Comparison of ENCODE assay signal across 16 cellular contexts in the genomic region with DNA sequence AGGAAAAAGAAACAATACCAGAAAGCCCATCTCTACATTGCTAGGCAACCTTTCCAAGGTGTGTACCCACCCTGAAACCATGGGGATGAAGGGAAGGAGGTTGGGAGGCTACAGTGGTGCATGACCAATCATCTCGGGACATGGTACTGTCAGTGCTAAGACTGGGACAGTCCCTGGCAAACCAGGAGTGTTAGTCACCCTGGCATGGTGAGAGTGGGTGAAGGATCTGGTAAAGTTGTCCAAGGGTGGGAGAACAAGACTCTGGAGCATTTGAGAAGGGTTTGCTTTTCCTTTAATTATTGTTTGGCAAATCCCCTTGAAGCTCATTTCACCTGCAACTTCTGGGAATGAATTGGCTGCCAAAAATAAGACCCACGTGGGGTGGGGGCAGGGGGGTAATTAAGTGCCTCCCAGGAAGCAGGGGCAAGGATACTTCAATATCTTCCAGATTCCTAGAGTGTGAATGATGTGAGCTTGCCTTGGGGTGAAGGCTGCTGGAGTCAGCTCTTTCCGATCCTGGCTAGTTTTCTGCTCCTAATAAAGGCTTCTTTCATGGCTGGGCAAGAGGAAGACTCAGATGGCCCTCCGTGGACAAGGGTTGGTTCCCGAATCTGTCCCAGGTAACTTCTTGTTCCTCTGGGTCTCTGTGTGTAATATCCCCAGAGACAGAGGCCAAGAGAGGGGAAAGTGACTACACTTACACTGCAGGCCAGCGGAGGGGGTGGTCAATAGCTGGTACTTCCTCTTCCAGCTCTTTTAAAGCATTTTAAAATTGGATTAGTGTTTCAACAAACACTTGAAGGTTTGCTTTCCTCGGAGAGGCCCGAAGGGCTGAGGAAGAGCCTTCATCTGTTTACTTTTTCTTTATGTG.
DNase-seq lines count a peak whose midpoint lies in the region; TF ChIP-seq lines count a peak whose summit lies in the region.
"Had no signal": no experiment of that assay in that cellular context is flagged by ENCODE, and none has a peak within 500 bp of the region (broad histone marks: within the 10 kb centered on the region; RNA-seq: fewer than 3 reads in every experiment).

No MANE protein-coding gene starts in this region.

- H3K4me3 Mint-ChIP-seq in brain (no peak overlapping the region), neural crest cell (peak overlapping the region; percentile 31)
- H3K4me3 Mint-ChIP-seq: CD4-positive, alpha-beta memory T cell had no signal

- peak; percentile 30 for DNase-seq in GM23248
- peak; percentile 67 for DNase-seq in NCI-H2029 (lab: John Stamatoyannopoulos, UW)
- DNase-seq in neural crest cell (ENCODE audit: low read depth, low spot score): no peak
- no peak for DNase-seq in stimulated activated naive CD4-positive, alpha-beta T cell (lab: John Stamatoyannopoulos, UW)
- no peak for DNase-seq in stimulated activated CD4-positive, alpha-beta T cell treated with anti-CD3 and anti-CD28 coated beads, Interleukin-4, amount 100 ng/mL, for 4 hours
- DNase-seq in amygdala (lab: John Stamatoyannopoulos, UW): no peak
- DNase-seq in HuH-7 (ENCODE audit: low spot score): no peak
- DNase-seq: activated CD4-positive, alpha-beta T cell treated with anti-CD3 and anti-CD28 coated beads, Interleukin-2, amount 50 U/mL, for 4 hours; activated gamma-delta T cell treated with Interleukin-2 at 50 U/mL for 16 hours; CD4-positive, alpha-beta memory T cell; cerebellar nuclear complex; MM.1S; NCI-H526 treated with DMSO at 0.1 percent for 48 hours; right lobe of liver had no signal

- H3K9me3 ChIP-seq in GM23248 (ENCODE audit: low read depth): no peaks in the 10 kb centered on the region
- H3K9me3 ChIP-seq: right lobe of liver, thoracic aorta had no signal

- no peaks in the 10 kb centered on the region for H3K36me3 ChIP-seq in GM23248 (ENCODE audit: low read depth)
- H3K36me3 ChIP-seq: right lobe of liver, thoracic aorta had no signal

- H2AFZ ChIP-seq in GM23248: no peak overlapping the region

- H3K27ac ChIP-seq in GM23248: no peak overlapping the region
- H3K27ac ChIP-seq: right lobe of liver, thoracic aorta had no signal

- peaks cover 55% of the 10 kb centered on the region for H3K4me1 Mint-ChIP-seq in brain
- peaks cover 64% of the 10 kb centered on the region for H3K4me1 Mint-ChIP-seq in neural crest cell

- H3K36me3 Mint-ChIP-seq in brain (no peaks in the 10 kb centered on the region), neural crest cell (ENCODE audit: low read depth) (no peaks in the 10 kb centered on the region)
- H3K36me3 Mint-ChIP-seq: CD4-positive, alpha-beta memory T cell had no signal

- 76 to 79% methylated on average over 8 of the region's 8 CpGs for WGBS in GM23248 (ENCODE audit: low coverage in 1 of 2, low lambda C conversion rate in 2 of 2, missing lambda C conversion rate in 2 of 2), 2 experiments

- no peaks in the 10 kb centered on the region for H3K9me2 ChIP-seq in GM23248 (ENCODE audit: insufficient read depth)

- H3K4me3 ChIP-seq in GM23248: no peak overlapping the region
- H3K4me3 ChIP-seq: right lobe of liver, thoracic aorta had no signal

- H3K4me1 ChIP-seq in GM23248 (ENCODE audit: insufficient read depth): peaks cover 13% of the 10 kb centered on the region
- H3K4me1 ChIP-seq: right lobe of liver had no signal

- H3K27me3 ChIP-seq in GM23248 (replicated peaks; ENCODE audit: insufficient read depth): no peaks in the 10 kb centered on the region
- H3K27me3 ChIP-seq: right lobe of liver had no signal

- peaks cover 4% of the 10 kb centered on the region; the same call in 1 of the 2 replicates for H3F3A ChIP-seq in GM23248 (ENCODE audit: insufficient read depth)

- in situ Hi-C loops in GM23248 (cut with MboI): no loop called here

- no peak overlapping the region for H3K4me2 ChIP-seq in GM23248 (ENCODE audit: unreplicated experiment)

- H4K20me1 ChIP-seq in GM23248 (ENCODE audit: insufficient read depth): no peaks in the 10 kb centered on the region

- H3K9me3 Mint-ChIP-seq in brain (no peaks in the 10 kb centered on the region), neural crest cell (no peaks in the 10 kb centered on the region)
- H3K9me3 Mint-ChIP-seq: CD4-positive, alpha-beta memory T cell had no signal

- H3K27ac Mint-ChIP-seq in brain (peak overlapping the region in 4 of 5 experiments; percentile 14 to 67 (median 30)), neural crest cell (ENCODE audit: unreplicated experiment) (peak overlapping the region; percentile 86)

- no peak for TF ChIP-seq CTCF in brain (conservative IDR thresholded peaks at IDR 0.05)
- no peak for TF ChIP-seq CTCF in neural crest cell (conservative IDR thresholded peaks at IDR 0.05)

- no peak overlapping the region for H3K9ac ChIP-seq in GM23248

- no peaks in the 10 kb centered on the region for H3K79me2 ChIP-seq in GM23248 (ENCODE audit: insufficient read depth)

- H3K27me3 Mint-ChIP-seq in brain (peaks cover under 1% of the 10 kb centered on the region), neural crest cell (ENCODE audit: low read depth) (no peaks in the 10 kb centered on the region)
- H3K27me3 Mint-ChIP-seq: CD4-positive, alpha-beta memory T cell had no signal

Comparison
In these comparisons a context has a peak if more than half of its experiments do, and no peak if none do; other contexts are left out.
1. DNase-seq: peak in GM23248 (single experiment) and NCI-H2029 (single experiment); none in neural crest cell (single experiment), stimulated activated naive CD4-positive, alpha-beta T cell (0 of 6), stimulated activated CD4-positive, alpha-beta T cell treated with anti-CD3 and anti-CD28 coated beads, Interleukin-4, amount 100 ng/mL, for 4 hours (0 of 2), amygdala (0 of 56) and HuH-7 (single experiment).